ENCODE assay signal across 17 cellular contexts in genomic region chr5:32116574-32117313, GRCh38. TPM values are rescaled to one million over a fixed set of nuclear protein-coding genes. Genes with fewer than 3 reads are reported as not detected.
DNase-seq lines count a peak whose midpoint lies in the region; ATAC-seq and TF ChIP-seq lines count a peak whose summit lies in the region.
"Had no signal": no experiment of that assay in that cellular context is flagged by ENCODE, and none has a peak within 500 bp of the region (broad histone marks: within the 10 kb centered on the region; RNA-seq: fewer than 3 reads in every experiment).

No MANE protein-coding gene starts in this region.

- TF ChIP-seq CTCF in CD8-positive, alpha-beta T cell (IDR thresholded peaks at IDR 0.05): no peak
- TF ChIP-seq CTCF in transverse colon (IDR thresholded peaks at IDR 0.05): no peak

- H3K36me3 ChIP-seq in CD8-positive, alpha-beta T cell (ENCODE audit: insufficient read depth, low read length): peaks cover 7% of the 10 kb centered on the region
- peaks cover 0 to 37% (median 16%) of the 10 kb centered on the region in 4 donors for H3K36me3 ChIP-seq in transverse colon
- H3K36me3 ChIP-seq: ovary had no signal

- CTCF ChIA-PET in CD8-positive, alpha-beta T cell (lab: Charles Lee): no interaction called here

- 95 to 100% methylated on average over 1 to 4 of the region's 4 CpGs for WGBS in transverse colon (ENCODE audit: low coverage in 1 of 2), 2 donors

- POLR2A ChIA-PET in CD8-positive, alpha-beta T cell (lab: Charles Lee): no interaction called here
- POLR2A ChIA-PET in naive thymus-derived CD8-positive, alpha-beta T cell (lab: Charles Lee): no interaction called here

- DNase-seq in CD8-positive, alpha-beta T cell: no peak
- DNase-seq in HCEC 1CT (peak; percentile 25), NCI-H510A treated with DMSO at 0.1 percent for 48 hours (lab: John Stamatoyannopoulos, UW) (no peak), transverse colon (no peak)
- no peak for DNase-seq in activated naive CD8-positive, alpha-beta T cell treated with anti-CD3 and anti-CD28 coated beads, Interleukin-2, amount 50 U/mL, for 24 hours
- no peak for DNase-seq in naive thymus-derived CD8-positive, alpha-beta T cell
- DNase-seq: activated CD4-positive, alpha-beta T cell treated with anti-CD3 and anti-CD28 coated beads, Interleukin-2, amount 10 ng/mL, durations not matched to agents 7 days and 5 days; caudate nucleus; islet precursor cell; NCI-H1436 treated with DMSO at 0.1 percent for 48 hours; NCI-H345; ovary; Right ventricle myocardium superior; stimulated activated naive CD4-positive, alpha-beta T cell treated with Interleukin-2 at 50 U/mL for 16 hours; T1000 had no signal

- H3K9me3 ChIP-seq in CD8-positive, alpha-beta T cell (ENCODE audit: low read length): no peaks in the 10 kb centered on the region
- H3K9me3 ChIP-seq in transverse colon: no peaks in the 10 kb centered on the region
- H3K9me3 ChIP-seq: ovary had no signal

- H3K27ac ChIP-seq in CD8-positive, alpha-beta T cell (ENCODE audit: low read depth, low read length): no peak overlapping the region
- H3K27ac ChIP-seq in transverse colon: no peak overlapping the region
- H3K27ac ChIP-seq: ovary had no signal

- peaks cover 15% of the 10 kb centered on the region for H3K4me1 Mint-ChIP-seq in CD8-positive, alpha-beta T cell (ENCODE audit: low read depth)
- peaks cover 53% of the 10 kb centered on the region for H3K4me1 Mint-ChIP-seq in activated naive CD8-positive, alpha-beta T cell treated with anti-CD3 and anti-CD28 coated beads, Interleukin-2, amount 50 U/mL, for 24 hours
- H3K4me1 Mint-ChIP-seq in naive thymus-derived CD8-positive, alpha-beta T cell: peaks cover 12 to 17% (median 13%) of the 10 kb centered on the region in 4 donors
- H3K4me1 Mint-ChIP-seq: CD14-positive monocyte had no signal

- no peak for ATAC-seq in CD8-positive, alpha-beta T cell
- ATAC-seq in activated naive CD8-positive, alpha-beta T cell treated with anti-CD3 and anti-CD28 coated beads, Interleukin-2, amount 50 U/mL, for 24 hours: peak; percentile 46
- ATAC-seq in naive thymus-derived CD8-positive, alpha-beta T cell: no peak
- ATAC-seq in GM19455 (IDR thresholded peaks at IDR 0.05; ENCODE audit: unreplicated experiment): no peak

- no peaks in the 10 kb centered on the region for H3K9me3 Mint-ChIP-seq in CD8-positive, alpha-beta T cell
- H3K9me3 Mint-ChIP-seq in activated naive CD8-positive, alpha-beta T cell treated with anti-CD3 and anti-CD28 coated beads, Interleukin-2, amount 50 U/mL, for 24 hours: no peaks in the 10 kb centered on the region
- H3K9me3 Mint-ChIP-seq in naive thymus-derived CD8-positive, alpha-beta T cell: no peaks in the 10 kb centered on the region
- H3K9me3 Mint-ChIP-seq: activated CD4-positive, alpha-beta T cell treated with anti-CD3 and anti-CD28 coated beads, Interleukin-2, amount 10 ng/mL, durations not matched to agents 7 days and 5 days; CD14-positive monocyte had no signal

- H3K4me3 Mint-ChIP-seq in CD8-positive, alpha-beta T cell: no peak overlapping the region
- peak overlapping the region; percentile 48 for H3K4me3 Mint-ChIP-seq in activated naive CD8-positive, alpha-beta T cell treated with anti-CD3 and anti-CD28 coated beads, Interleukin-2, amount 50 U/mL, for 24 hours
- no peak overlapping the region for H3K4me3 Mint-ChIP-seq in naive thymus-derived CD8-positive, alpha-beta T cell
- H3K4me3 Mint-ChIP-seq: activated CD4-positive, alpha-beta T cell treated with anti-CD3 and anti-CD28 coated beads, Interleukin-2, amount 10 ng/mL, durations not matched to agents 7 days and 5 days; CD14-positive monocyte had no signal

- no peaks in the 10 kb centered on the region for H3K27me3 Mint-ChIP-seq in CD8-positive, alpha-beta T cell (ENCODE audit: low read depth)
- H3K27me3 Mint-ChIP-seq in activated naive CD8-positive, alpha-beta T cell treated with anti-CD3 and anti-CD28 coated beads, Interleukin-2, amount 50 U/mL, for 24 hours: no peaks in the 10 kb centered on the region
- no peaks in the 10 kb centered on the region for H3K27me3 Mint-ChIP-seq in naive thymus-derived CD8-positive, alpha-beta T cell
- H3K27me3 Mint-ChIP-seq: activated CD4-positive, alpha-beta T cell treated with anti-CD3 and anti-CD28 coated beads, Interleukin-2, amount 10 ng/mL, durations not matched to agents 7 days and 5 days had no signal

- H3K4me3 ChIP-seq in CD8-positive, alpha-beta T cell (ENCODE audit: low read depth, low read length): no peak overlapping the region
- H3K4me3 ChIP-seq in transverse colon: no peak overlapping the region
- H3K4me3 ChIP-seq: ovary had no signal

- no peaks in the 10 kb centered on the region for H3K4me1 ChIP-seq in CD8-positive, alpha-beta T cell (ENCODE audit: insufficient read depth, low read length)
- H3K4me1 ChIP-seq in transverse colon: no peaks in the 10 kb centered on the region

- intact Hi-C loops in CD8-positive, alpha-beta T cell (cut with DNase I, micrococcal nuclease): no loop called here
- intact Hi-C loops in transverse colon (cut with DNase I; ENCODE audit: low total_unique reads): no loop called here

- H3K27me3 ChIP-seq in CD8-positive, alpha-beta T cell (ENCODE audit: insufficient read depth, low read length): no peaks in the 10 kb centered on the region
- no peaks in the 10 kb centered on the region for H3K27me3 ChIP-seq in transverse colon
- H3K27me3 ChIP-seq: ovary had no signal

- H3K27ac Mint-ChIP-seq in CD8-positive, alpha-beta T cell: peak overlapping the region; percentile 64
- H3K27ac Mint-ChIP-seq in activated naive CD8-positive, alpha-beta T cell treated with anti-CD3 and anti-CD28 coated beads, Interleukin-2, amount 50 U/mL, for 24 hours: peak overlapping the region; percentile 95
- peak overlapping the region in 6 of 10 donors; percentile 13 to 55 (median 45) for H3K27ac Mint-ChIP-seq in naive thymus-derived CD8-positive, alpha-beta T cell
- H3K27ac Mint-ChIP-seq: activated CD4-positive, alpha-beta T cell treated with anti-CD3 and anti-CD28 coated beads, Interleukin-2, amount 10 ng/mL, durations not matched to agents 7 days and 5 days had no signal

- no peak for TF ChIP-seq POLR2A in transverse colon (IDR thresholded peaks at IDR 0.05)

- H3K36me3 Mint-ChIP-seq in CD8-positive, alpha-beta T cell: peaks cover 70% of the 10 kb centered on the region
- H3K36me3 Mint-ChIP-seq in activated naive CD8-positive, alpha-beta T cell treated with anti-CD3 and anti-CD28 coated beads, Interleukin-2, amount 50 U/mL, for 24 hours (ENCODE audit: low read depth): peaks cover 49% of the 10 kb centered on the region
- peaks cover 0 to 69% (median 6%) of the 10 kb centered on the region in 3 donors for H3K36me3 Mint-ChIP-seq in naive thymus-derived CD8-positive, alpha-beta T cell

- TF ChIP-seq EP300 in transverse colon (IDR thresholded peaks at IDR 0.05; ENCODE audit: low read depth): no peak

- in situ Hi-C loops in transverse colon (cut with MboI; ENCODE audit: low pct_ligation_motif_present in 1 of 4, low pct_unique_long_range_greater_than_20kb in 1 of 4, low sequenced_read_pairs in 3 of 4): no loop called here

RNA-seq across cellular contexts. Expression of gene GOLPH3, which starts 57.4 kb away (rescaled TPM):
- 10 to 100 TPM; 48.3 to 51.2 TPM for total RNA-seq in CD8-positive, alpha-beta T cell
- 10 to 100 TPM; 63.7 to 65.7 TPM for total RNA-seq in naive thymus-derived CD8-positive, alpha-beta T cell
- polyA plus RNA-seq in naive thymus-derived CD8-positive, alpha-beta T cell: 10 to 100 TPM; 64.0 to 88.0 (median 74.3) TPM
- 100 to 1,000 TPM in 3 of 4 donors, 10 to 100 TPM in 1; 52.1 to 666 (median 132) TPM for total RNA-seq in transverse colon

Comparison
In these comparisons a context has a peak if more than half of its experiments do, and no peak if none do; other contexts are left out.
1. H3K27ac Mint-ChIP-seq: peak in every context shown above with its lines; median percentile 95 in activated naive CD8-positive, alpha-beta T cell treated with anti-CD3 and anti-CD28 coated beads, Interleukin-2, amount 50 U/mL, for 24 hours; 64 in CD8-positive, alpha-beta T cell; 45 in naive thymus-derived CD8-positive, alpha-beta T cell.